In the genomic region with DNA sequence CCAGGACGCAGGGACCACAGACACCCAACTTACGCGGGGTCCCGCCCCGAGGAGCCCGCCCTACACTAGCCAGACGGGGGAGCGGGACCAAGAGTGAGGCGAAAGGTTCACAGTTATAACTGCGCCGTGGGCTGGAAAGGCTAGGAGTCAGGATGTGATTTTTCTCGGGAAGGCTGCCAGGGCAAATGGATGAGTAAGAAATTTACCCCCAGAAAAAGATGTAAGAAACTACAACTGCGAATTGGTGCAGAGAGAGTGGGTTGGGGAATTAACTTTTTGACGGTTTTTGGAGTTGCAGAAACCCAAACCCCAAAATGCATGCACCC, we compare ENCODE assay signal across 8 cellular contexts. TPM values are rescaled to one million over a fixed set of nuclear protein-coding genes. Genes with fewer than 3 reads are reported as not detected.
DNase-seq lines count a peak whose midpoint lies in the region; ATAC-seq and TF ChIP-seq lines count a peak whose summit lies in the region.

No MANE protein-coding gene starts in this region.

- H3K27me3 Mint-ChIP-seq in nephron (ENCODE audit: low read depth) = peaks cover 21% of the 10 kb centered on the region

- no peaks in the 10 kb centered on the region for H3K9me3 Mint-ChIP-seq in nephron

- H3K4me1 Mint-ChIP-seq in nephron = peaks cover 61% of the 10 kb centered on the region

- in situ Hi-C loops in KBM-7 (cut with MboI; ENCODE audit: low pct_unique_long_range_greater_than_20kb, low sequenced_read_pairs) = no loop called here

- H3K36me3 Mint-ChIP-seq in nephron (ENCODE audit: low read depth) = no peaks in the 10 kb centered on the region

- DNase-seq in AG10803 (ENCODE audit: low read depth) (no peak), coronary artery (ENCODE audit: low spot score) (no peak), KBM-7 (no peak)
- no peak for DNase-seq in Jurkat, Clone E6-1 (ENCODE audit: low read depth, low spot score)

- peak overlapping the region; percentile 88 to 92 (median 89) for H3K4me3 Mint-ChIP-seq in nephron

- no peak for ATAC-seq in HG02981 (IDR thresholded peaks at IDR 0.05; ENCODE audit: unreplicated experiment)
- no peak for ATAC-seq in HG02759 (IDR thresholded peaks at IDR 0.05; ENCODE audit: unreplicated experiment)
- ATAC-seq in GM18909 (IDR thresholded peaks at IDR 0.05; ENCODE audit: poor library complexity, unreplicated experiment) = no peak

- H3K4me3 ChIP-seq in AG10803 (ENCODE audit: low read length) = peak overlapping the region; percentile 61
- H3K4me3 ChIP-seq in Jurkat, Clone E6-1 (ENCODE audit: low read length) = peak overlapping the region; percentile 25
- H3K4me3 ChIP-seq in coronary artery = peak overlapping the region; percentile 80

- TF ChIP-seq CTCF in AG10803 (conservative IDR thresholded peaks at IDR 0.05; ENCODE audit: low read length) (no peak), coronary artery (IDR thresholded peaks at IDR 0.05) (no peak), nephron (IDR thresholded peaks at IDR 0.05; ENCODE audit: unreplicated experiment in 3 of 3) (peak in 1 of 3 experiments; percentile 30)

- H3K27ac Mint-ChIP-seq in nephron = peak overlapping the region; percentile 65 to 90 (median 76)

- H3K27ac ChIP-seq in coronary artery = no peak overlapping the region

RNA-seq across cellular contexts. Expression of a gene that starts 1.3 kb away (rescaled TPM):
- polyA plus RNA-seq in Jurkat, Clone E6-1 (2012; ENCODE audit: insufficient read depth, insufficient read length) = not detected

Comparison
In these comparisons a context has a peak if more than half of its experiments do, and no peak if none do; other contexts are left out.
1. H3K4me3 ChIP-seq: peak in every context shown above with its lines; median percentile 80 in coronary artery; 61 in AG10803; 25 in Jurkat, Clone E6-1.